In genomic region chr16:30409125-30410060, GRCh38 we compare ENCODE assay signal across 1 cellular context.
TF ChIP-seq lines count a peak whose summit lies in the region.

No MANE protein-coding gene starts in this region.

TF ChIP-seq in K562, 482 proteins besides CTCF, POLR2A, EP300 and RAD21 (continued from another document and continues in another):
- TF ChIP-seq, protein P1, sequence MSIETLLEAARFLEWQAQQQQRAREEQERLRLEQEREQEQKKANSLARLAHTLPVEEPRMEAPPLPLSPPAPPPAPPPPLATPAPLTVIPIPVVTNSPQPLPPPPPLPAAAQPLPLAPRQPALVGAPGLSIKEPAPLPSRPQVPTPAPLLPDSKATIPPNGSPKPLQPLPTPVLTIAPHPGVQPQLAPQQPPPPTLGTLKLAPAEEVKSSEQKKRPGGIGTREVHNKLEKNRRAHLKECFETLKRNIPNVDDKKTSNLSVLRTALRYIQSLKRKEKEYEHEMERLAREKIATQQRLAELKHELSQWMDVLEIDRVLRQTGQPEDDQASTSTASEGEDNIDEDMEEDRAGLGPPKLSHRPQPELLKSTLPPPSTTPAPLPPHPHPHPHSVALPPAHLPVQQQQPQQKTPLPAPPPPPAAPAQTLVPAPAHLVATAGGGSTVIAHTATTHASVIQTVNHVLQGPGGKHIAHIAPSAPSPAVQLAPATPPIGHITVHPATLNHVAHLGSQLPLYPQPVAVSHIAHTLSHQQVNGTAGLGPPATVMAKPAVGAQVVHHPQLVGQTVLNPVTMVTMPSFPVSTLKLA (conservative IDR thresholded peaks at IDR 0.05): 0 out of 4 replicates have a peak, but pooled peaks of 1 of the 2 experiments have one; percentile 31
- TF ChIP-seq SP1 (CRISPR knock-in tag; IDR thresholded peaks at IDR 0.05) (peak; percentile 71), GATA2 (CRISPR knock-in tag; IDR thresholded peaks at IDR 0.05) (no peak), HMGXB4 (CRISPR knock-in tag; IDR thresholded peaks at IDR 0.05) (peak; percentile 58; the same call in 1 of the 2 replicates), HLTF (IDR thresholded peaks at IDR 0.05) (no peak), CHD2 (IDR thresholded peaks at IDR 0.05; ENCODE audit: low read depth, low read length) (0 out of 2 replicates have a peak, but pooled peaks have one; percentile 18), CBX3 (IDR thresholded peaks at IDR 0.05; ENCODE audit: borderline replicate concordance in 1 of 2, low read length in 2 of 2) (peak in 1 of 2 experiments; percentile 45; a peak in 1 of 3 replicates), SREBF2 (CRISPR knock-in tag; IDR thresholded peaks at IDR 0.05) (no peak), MXI1 (IDR thresholded peaks at IDR 0.05; ENCODE audit: low read depth, low read length) (no peak), KLF13 (tag; IDR thresholded peaks at IDR 0.05; ENCODE audit: borderline replicate concordance, low read depth) (0 out of 2 replicates have a peak, but pooled peaks have one; percentile 26), ZNF511 (CRISPR knock-in tag; IDR thresholded peaks at IDR 0.05) (0 out of 2 replicates have a peak, but pooled peaks have one; percentile 54), XRCC5 (IDR thresholded peaks at IDR 0.05; ENCODE audit: low read depth, low read length) (peak; percentile 77; the same call in 1 of the 2 replicates), FOXK1 (CRISPR knock-in tag; IDR thresholded peaks at IDR 0.05; ENCODE audit: borderline replicate concordance) (peak; percentile 76; the same call in 1 of the 2 replicates), ZNF121 (CRISPR knock-in tag; conservative IDR thresholded peaks at IDR 0.05) (no peak), XRCC4 (IDR thresholded peaks at IDR 0.05; ENCODE audit: extremely low read depth, insufficient read depth, insufficient read length) (no peak), SNRNP70 (optimal IDR thresholded peaks at IDR 0.05; ENCODE audit: low read depth, low read length) (no peak), TEAD4 (IDR thresholded peaks at IDR 0.05; ENCODE audit: low read length) (0 out of 2 replicates have a peak, but pooled peaks have one; percentile 13), TEAD4 (CRISPR knock-in tag; IDR thresholded peaks at IDR 0.05; ENCODE audit: borderline replicate concordance) (no peak), MAZ (CRISPR knock-in tag; conservative IDR thresholded peaks at IDR 0.05 in 1 of 2, IDR thresholded peaks at IDR 0.05 in 1 of 2) (peak; percentile 45 to 85; a peak in 3 of 4 replicates), PCBP2 (IDR thresholded peaks at IDR 0.05; ENCODE audit: low read depth, low read length, poor library complexity, severe bottlenecking) (no peak), ZBTB40 (IDR thresholded peaks at IDR 0.05) (no peak), ZBTB40 (CRISPR knock-in tag; IDR thresholded peaks at IDR 0.05) (no peak)
- TF ChIP-seq, protein P2, sequence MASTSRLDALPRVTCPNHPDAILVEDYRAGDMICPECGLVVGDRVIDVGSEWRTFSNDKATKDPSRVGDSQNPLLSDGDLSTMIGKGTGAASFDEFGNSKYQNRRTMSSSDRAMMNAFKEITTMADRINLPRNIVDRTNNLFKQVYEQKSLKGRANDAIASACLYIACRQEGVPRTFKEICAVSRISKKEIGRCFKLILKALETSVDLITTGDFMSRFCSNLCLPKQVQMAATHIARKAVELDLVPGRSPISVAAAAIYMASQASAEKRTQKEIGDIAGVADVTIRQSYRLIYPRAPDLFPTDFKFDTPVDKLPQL (IDR thresholded peaks at IDR 0.05; ENCODE audit: extremely low read depth, insufficient read length): no peak
- TF ChIP-seq, protein P3, sequence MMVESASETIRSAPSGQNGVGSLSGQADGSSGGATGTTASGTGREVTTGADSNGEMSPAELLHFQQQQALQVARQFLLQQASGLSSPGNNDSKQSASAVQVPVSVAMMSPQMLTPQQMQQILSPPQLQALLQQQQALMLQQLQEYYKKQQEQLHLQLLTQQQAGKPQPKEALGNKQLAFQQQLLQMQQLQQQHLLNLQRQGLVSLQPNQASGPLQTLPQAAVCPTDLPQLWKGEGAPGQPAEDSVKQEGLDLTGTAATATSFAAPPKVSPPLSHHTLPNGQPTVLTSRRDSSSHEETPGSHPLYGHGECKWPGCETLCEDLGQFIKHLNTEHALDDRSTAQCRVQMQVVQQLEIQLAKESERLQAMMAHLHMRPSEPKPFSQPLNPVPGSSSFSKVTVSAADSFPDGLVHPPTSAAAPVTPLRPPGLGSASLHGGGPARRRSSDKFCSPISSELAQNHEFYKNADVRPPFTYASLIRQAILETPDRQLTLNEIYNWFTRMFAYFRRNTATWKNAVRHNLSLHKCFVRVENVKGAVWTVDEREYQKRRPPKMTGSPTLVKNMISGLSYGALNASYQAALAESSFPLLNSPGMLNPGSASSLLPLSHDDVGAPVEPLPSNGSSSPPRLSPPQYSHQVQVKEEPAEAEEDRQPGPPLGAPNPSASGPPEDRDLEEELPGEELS (CRISPR knock-in tag; IDR thresholded peaks at IDR 0.05; ENCODE audit: borderline replicate concordance): peak; percentile 47; the same call in 1 of the 2 replicates
- TF ChIP-seq, protein P4, sequence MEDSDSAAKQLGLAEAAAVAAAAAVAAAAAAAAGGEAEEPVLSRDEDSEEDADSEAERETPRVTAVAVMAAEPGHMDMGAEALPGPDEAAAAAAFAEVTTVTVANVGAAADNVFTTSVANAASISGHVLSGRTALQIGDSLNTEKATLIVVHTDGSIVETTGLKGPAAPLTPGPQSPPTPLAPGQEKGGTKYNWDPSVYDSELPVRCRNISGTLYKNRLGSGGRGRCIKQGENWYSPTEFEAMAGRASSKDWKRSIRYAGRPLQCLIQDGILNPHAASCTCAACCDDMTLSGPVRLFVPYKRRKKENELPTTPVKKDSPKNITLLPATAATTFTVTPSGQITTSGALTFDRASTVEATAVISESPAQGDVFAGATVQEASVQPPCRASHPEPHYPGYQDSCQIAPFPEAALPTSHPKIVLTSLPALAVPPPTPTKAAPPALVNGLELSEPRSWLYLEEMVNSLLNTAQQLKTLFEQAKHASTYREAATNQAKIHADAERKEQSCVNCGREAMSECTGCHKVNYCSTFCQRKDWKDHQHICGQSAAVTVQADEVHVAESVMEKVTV (CRISPR knock-in tag; IDR thresholded peaks at IDR 0.05): peak; percentile 81
- TF ChIP-seq, protein P5, sequence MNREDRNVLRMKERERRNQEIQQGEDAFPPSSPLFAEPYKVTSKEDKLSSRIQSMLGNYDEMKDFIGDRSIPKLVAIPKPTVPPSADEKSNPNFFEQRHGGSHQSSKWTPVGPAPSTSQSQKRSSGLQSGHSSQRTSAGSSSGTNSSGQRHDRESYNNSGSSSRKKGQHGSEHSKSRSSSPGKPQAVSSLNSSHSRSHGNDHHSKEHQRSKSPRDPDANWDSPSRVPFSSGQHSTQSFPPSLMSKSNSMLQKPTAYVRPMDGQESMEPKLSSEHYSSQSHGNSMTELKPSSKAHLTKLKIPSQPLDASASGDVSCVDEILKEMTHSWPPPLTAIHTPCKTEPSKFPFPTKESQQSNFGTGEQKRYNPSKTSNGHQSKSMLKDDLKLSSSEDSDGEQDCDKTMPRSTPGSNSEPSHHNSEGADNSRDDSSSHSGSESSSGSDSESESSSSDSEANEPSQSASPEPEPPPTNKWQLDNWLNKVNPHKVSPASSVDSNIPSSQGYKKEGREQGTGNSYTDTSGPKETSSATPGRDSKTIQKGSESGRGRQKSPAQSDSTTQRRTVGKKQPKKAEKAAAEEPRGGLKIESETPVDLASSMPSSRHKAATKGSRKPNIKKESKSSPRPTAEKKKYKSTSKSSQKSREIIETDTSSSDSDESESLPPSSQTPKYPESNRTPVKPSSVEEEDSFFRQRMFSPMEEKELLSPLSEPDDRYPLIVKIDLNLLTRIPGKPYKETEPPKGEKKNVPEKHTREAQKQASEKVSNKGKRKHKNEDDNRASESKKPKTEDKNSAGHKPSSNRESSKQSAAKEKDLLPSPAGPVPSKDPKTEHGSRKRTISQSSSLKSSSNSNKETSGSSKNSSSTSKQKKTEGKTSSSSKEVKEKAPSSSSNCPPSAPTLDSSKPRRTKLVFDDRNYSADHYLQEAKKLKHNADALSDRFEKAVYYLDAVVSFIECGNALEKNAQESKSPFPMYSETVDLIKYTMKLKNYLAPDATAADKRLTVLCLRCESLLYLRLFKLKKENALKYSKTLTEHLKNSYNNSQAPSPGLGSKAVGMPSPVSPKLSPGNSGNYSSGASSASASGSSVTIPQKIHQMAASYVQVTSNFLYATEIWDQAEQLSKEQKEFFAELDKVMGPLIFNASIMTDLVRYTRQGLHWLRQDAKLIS (CRISPR knock-in tag; IDR thresholded peaks at IDR 0.05): peak; percentile 40; the same call in 1 of the 2 replicates
- TF ChIP-seq, protein P6, sequence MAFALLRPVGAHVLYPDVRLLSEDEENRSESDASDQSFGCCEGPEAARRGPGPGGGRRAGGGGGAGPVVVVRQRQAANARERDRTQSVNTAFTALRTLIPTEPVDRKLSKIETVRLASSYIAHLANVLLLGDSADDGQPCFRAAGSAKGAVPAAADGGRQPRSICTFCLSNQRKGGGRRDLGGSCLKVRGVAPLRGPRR (CRISPR knock-in tag; IDR thresholded peaks at IDR 0.05): no peak
- TF ChIP-seq, protein P7, sequence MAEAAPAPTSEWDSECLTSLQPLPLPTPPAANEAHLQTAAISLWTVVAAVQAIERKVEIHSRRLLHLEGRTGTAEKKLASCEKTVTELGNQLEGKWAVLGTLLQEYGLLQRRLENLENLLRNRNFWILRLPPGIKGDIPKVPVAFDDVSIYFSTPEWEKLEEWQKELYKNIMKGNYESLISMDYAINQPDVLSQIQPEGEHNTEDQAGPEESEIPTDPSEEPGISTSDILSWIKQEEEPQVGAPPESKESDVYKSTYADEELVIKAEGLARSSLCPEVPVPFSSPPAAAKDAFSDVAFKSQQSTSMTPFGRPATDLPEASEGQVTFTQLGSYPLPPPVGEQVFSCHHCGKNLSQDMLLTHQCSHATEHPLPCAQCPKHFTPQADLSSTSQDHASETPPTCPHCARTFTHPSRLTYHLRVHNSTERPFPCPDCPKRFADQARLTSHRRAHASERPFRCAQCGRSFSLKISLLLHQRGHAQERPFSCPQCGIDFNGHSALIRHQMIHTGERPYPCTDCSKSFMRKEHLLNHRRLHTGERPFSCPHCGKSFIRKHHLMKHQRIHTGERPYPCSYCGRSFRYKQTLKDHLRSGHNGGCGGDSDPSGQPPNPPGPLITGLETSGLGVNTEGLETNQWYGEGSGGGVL (CRISPR knock-in tag; IDR thresholded peaks at IDR 0.05): no peak
